Comparison of ENCODE assay signal across 22 cellular contexts in the genomic region with DNA sequence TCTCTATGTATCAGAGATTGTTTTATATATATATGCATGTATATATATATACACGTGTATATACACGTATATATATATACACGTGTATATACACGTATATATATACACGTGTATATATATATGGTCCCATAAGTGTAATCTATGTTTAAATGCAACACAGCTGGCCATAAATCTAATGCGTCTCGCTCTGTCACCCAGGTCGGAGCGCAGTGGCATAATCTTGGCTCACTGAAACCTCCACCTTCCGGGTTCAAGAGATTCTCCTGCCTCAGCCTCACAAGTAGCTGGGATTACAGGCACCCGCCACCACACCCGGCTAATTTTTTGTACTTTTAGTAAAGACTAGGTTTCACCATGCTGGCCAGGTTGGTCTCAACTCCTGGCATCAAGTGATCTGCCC.
"Had no signal": no experiment of that assay in that cellular context is flagged by ENCODE, and none has a peak within 500 bp of the region (broad histone marks: within the 10 kb centered on the region; RNA-seq: fewer than 3 reads in every experiment).

No MANE protein-coding gene starts in this region.

- H3K9me3 ChIP-seq: esophagus squamous epithelium, left lung, ovary, right lobe of liver, testis, tibial artery, upper lobe of left lung had no signal

- H3K36me3 ChIP-seq: esophagus squamous epithelium, left lung, ovary, right lobe of liver, tibial artery, upper lobe of left lung had no signal

- DNase-seq: caudate nucleus; cerebellar nuclear complex; cortex of kidney; effector memory CD8-positive, alpha-beta T cell; esophagus squamous epithelium; foreskin melanocyte; left lung; naive thymus-derived CD4-positive, alpha-beta T cell; nephron progenitor cell; occipital lobe; ovary; right lobe of liver; stimulated activated CD4-positive, alpha-beta T cell treated with anti-CD3 and anti-CD28 coated beads, Interleukin-2, amount 100 ng/mL, for 24 hours; stimulated activated CD4-positive, alpha-beta T cell treated with anti-CD3 and anti-CD28 coated beads, Interleukin-4, amount 100 ng/mL, for 4 hours; stimulated activated naive CD8-positive, alpha-beta T cell treated with anti-CD3 and anti-CD28 coated beads, Interleukin-15, Interleukin-2, amounts not matched to agents 100 U/mL and 50 U/mL, for 24 hours; substantia nigra; testis had no signal

- H3K4me3 ChIP-seq: esophagus squamous epithelium, left lung, lung, ovary, right lobe of liver, testis, tibial artery had no signal

- H3K27ac ChIP-seq: esophagus squamous epithelium, ovary, right lobe of liver, testis, tibial artery had no signal

- H3K4me1 Mint-ChIP-seq: memory B cell; nephron progenitor cell; stimulated activated memory B cell treated with anti-CD40 and anti-IgM and Interleukin-4, amounts not matched to agents 10 μg/mL and 1 μg/mL and 100 μg/mL, for 72 hours had no signal

- H3K4me3 Mint-ChIP-seq: effector memory CD8-positive, alpha-beta T cell; memory B cell; naive thymus-derived CD4-positive, alpha-beta T cell; nephron progenitor cell; stimulated activated memory B cell treated with anti-CD40 and anti-IgM and Interleukin-4, amounts not matched to agents 10 μg/mL and 1 μg/mL and 100 μg/mL, for 72 hours had no signal

- H3K36me3 Mint-ChIP-seq: memory B cell; naive thymus-derived CD4-positive, alpha-beta T cell; stimulated activated memory B cell treated with anti-CD40 and anti-IgM and Interleukin-4, amounts not matched to agents 10 μg/mL and 1 μg/mL and 100 μg/mL, for 72 hours had no signal

- H3K27me3 ChIP-seq: esophagus squamous epithelium, left lung, ovary, right lobe of liver, testis, tibial artery, upper lobe of left lung had no signal

- ATAC-seq: effector memory CD8-positive, alpha-beta T cell; naive thymus-derived CD4-positive, alpha-beta T cell; stimulated activated memory B cell treated with anti-CD40 and anti-IgM and Interleukin-4, amounts not matched to agents 10 μg/mL and 1 μg/mL and 100 μg/mL, for 72 hours; stimulated activated naive CD8-positive, alpha-beta T cell treated with anti-CD3 and anti-CD28 coated beads, Interleukin-15, Interleukin-2, amounts not matched to agents 100 U/mL and 50 U/mL, for 24 hours had no signal

- H3K9me3 Mint-ChIP-seq: effector memory CD8-positive, alpha-beta T cell; memory B cell; naive thymus-derived CD4-positive, alpha-beta T cell; stimulated activated memory B cell treated with anti-CD40 and anti-IgM and Interleukin-4, amounts not matched to agents 10 μg/mL and 1 μg/mL and 100 μg/mL, for 72 hours had no signal

- H3K27me3 Mint-ChIP-seq: effector memory CD8-positive, alpha-beta T cell; memory B cell; naive thymus-derived CD4-positive, alpha-beta T cell; stimulated activated memory B cell treated with anti-CD40 and anti-IgM and Interleukin-4, amounts not matched to agents 10 μg/mL and 1 μg/mL and 100 μg/mL, for 72 hours had no signal
